In genomic region chr1:64898107-64898861, GRCh38 we compare ENCODE assay signal across 8 cellular contexts.
A peak's percentile ranks its signal among the peaks of the same experiment; 100 is the strongest.
DNase-seq lines count a peak whose midpoint lies in the region; ATAC-seq and TF ChIP-seq lines count a peak whose summit lies in the region.

No MANE protein-coding gene starts in this region.

- peak; percentile 57 for DNase-seq in DMS 273 (lab: John Stamatoyannopoulos, UW; ENCODE audit: unreplicated experiment)
- peak; percentile 86 to 99 for DNase-seq in PC-9
- DNase-seq in mammary epithelial cell: peak; percentile 91
- peak; percentile 99 for DNase-seq in kidney glomerular epithelial cell (lab: John Stamatoyannopoulos, UW)
- peak; percentile 40 for DNase-seq in stimulated activated CD4-positive, alpha-beta T cell treated with anti-CD3 and anti-CD28 coated beads, Interleukin-4, amount 100 ng/mL, for 1 hour
- no peak for DNase-seq in DMS79 treated with DMSO at 0.1 percent for 48 hours (lab: John Stamatoyannopoulos, UW)

- H3K9me3 ChIP-seq in PC-9 (ENCODE audit: insufficient read depth, low read depth) (no peaks in the 10 kb centered on the region), mammary epithelial cell (replicated peaks; ENCODE audit: insufficient read depth, low read length) (no peaks in the 10 kb centered on the region)

- H3K4me2 ChIP-seq in PC-9: peak overlapping the region; percentile 84
- peak overlapping the region; percentile 74 for H3K4me2 ChIP-seq in mammary epithelial cell (ENCODE audit: insufficient read depth, low read depth, low read length)

- CTCF ChIA-PET in PC-9 (lab: Charles Lee) (interaction anchor here (0.8 kb wide), 1 partner anchor 54 kb away, joined by 3 read pairs; no protein-coding TSS in a partner anchor), mammary epithelial cell (lab: Charles Lee; ENCODE audit: low non-redundant PET) (interaction anchor here (0.6 kb wide), 1 partner anchor 68 kb away, joined by 8 read pairs; no protein-coding TSS in a partner anchor)

- intact Hi-C loops in PC-9 (cut with micrococcal nuclease; ENCODE audit: unreplicated experiment) (loop anchor here (1.0 to 5.0 kb wide), 6 partner anchors 19 to 555 kb away; partner anchors contain the start of genes JAK1, LEPR and LEPROT), mammary epithelial cell (cut with micrococcal nuclease) (loop anchor here (1.0 kb wide), 2 partner anchors 67 to 105 kb away; no protein-coding TSS in a partner anchor)

- peaks cover 77% of the 10 kb centered on the region for H3K79me2 ChIP-seq in PC-9 (ENCODE audit: low read depth)
- H3K79me2 ChIP-seq in mammary epithelial cell (ENCODE audit: insufficient read depth, low read length): peaks cover 71% of the 10 kb centered on the region

- no peak overlapping the region for H2AFZ ChIP-seq in PC-9
- no peak overlapping the region for H2AFZ ChIP-seq in mammary epithelial cell (ENCODE audit: low read depth, low read length)

- ATAC-seq in GM19395 (IDR thresholded peaks at IDR 0.05; ENCODE audit: unreplicated experiment) (peak; percentile 65), HG03378 (IDR thresholded peaks at IDR 0.05; ENCODE audit: unreplicated experiment) (peak; percentile 83)

- no peak overlapping the region; the same call in 1 of the 2 replicates for H3K4me3 ChIP-seq in PC-9
- H3K4me3 ChIP-seq in mammary epithelial cell (replicated peaks in 1 of 3; ENCODE audit: insufficient read depth in 1 of 3, low read depth in 2 of 3, low read length in 3 of 3): no peak overlapping the region

- in situ Hi-C loops in mammary epithelial cell (cut with MboI; ENCODE audit: low sequenced_read_pairs in 2 of 2): no loop called here

- no peaks in the 10 kb centered on the region for H3K9me2 ChIP-seq in PC-9 (ENCODE audit: insufficient read depth)

- BruUV-seq in PC-9 (replicated peaks; lab: Mats Ljungman, UMichigan) (TSS peak; percentile 54), mammary epithelial cell (replicated peaks; lab: Mats Ljungman, UMichigan) (no TSS peak)

- H3K36me3 ChIP-seq in PC-9 (ENCODE audit: low read depth): no peaks in the 10 kb centered on the region
- no peaks in the 10 kb centered on the region for H3K36me3 ChIP-seq in mammary epithelial cell (ENCODE audit: insufficient read depth, low read length)

- POLR2A ChIA-PET in PC-9 (lab: Charles Lee; ENCODE audit: unreplicated experiment): interaction anchor here (0.5 to 1.0 kb wide), 8 partner anchors 10 to 600 kb away, joined by 3 to 10 read pairs (median 4); partner anchors contain the start of genes LEPR and LEPROT

- no peak for TF ChIP-seq CTCF in PC-9 (conservative IDR thresholded peaks at IDR 0.05)
- no peak for TF ChIP-seq CTCF in mammary epithelial cell (conservative IDR thresholded peaks at IDR 0.05 in 1 of 2, IDR thresholded peaks at IDR 0.05 in 1 of 2; ENCODE audit: extremely low read depth in 1 of 2, insufficient read depth in 1 of 2, low read depth in 1 of 2, low read length in 2 of 2)

- dilution Hi-C loops in mammary epithelial cell (cut with HindIII; ENCODE audit: low sequenced_read_pairs): loop anchor here (5.0 kb wide), 1 partner anchor 39 kb away; no protein-coding TSS in a partner anchor

- H3K27ac ChIP-seq in PC-9 (peak overlapping the region; percentile 95), mammary epithelial cell (ENCODE audit: insufficient read depth, low read depth, low read length) (peak overlapping the region; percentile 78)

- H3K4me1 ChIP-seq in PC-9 (replicated peaks; ENCODE audit: insufficient read depth) (peaks cover 46% of the 10 kb centered on the region), mammary epithelial cell (ENCODE audit: insufficient read depth, low read length) (peaks cover 38% of the 10 kb centered on the region)

- 5% methylated on average over 4 of the region's 4 CpGs for WGBS in mammary epithelial cell (ENCODE audit: low coverage, missing lambda C conversion rate)

- no peak overlapping the region for H3K9ac ChIP-seq in mammary epithelial cell (ENCODE audit: insufficient read depth, low read length)

- peaks cover 47% of the 10 kb centered on the region for H3F3A ChIP-seq in PC-9 (ENCODE audit: insufficient read depth, low read depth)

- no peaks in the 10 kb centered on the region for H3K27me3 ChIP-seq in PC-9 (ENCODE audit: insufficient read depth, low read depth)
- no peaks in the 10 kb centered on the region for H3K27me3 ChIP-seq in mammary epithelial cell (ENCODE audit: insufficient read depth, low read length)

- H4K20me1 ChIP-seq in PC-9 (ENCODE audit: insufficient read depth): peaks cover 3% of the 10 kb centered on the region; the same call in 1 of the 2 replicates
- H4K20me1 ChIP-seq in mammary epithelial cell (ENCODE audit: insufficient read depth, low read length): no peaks in the 10 kb centered on the region
